Comparison of ENCODE assay signal across 7 cellular contexts in genomic region chr17:60390881-60391418, GRCh38. TPM values are rescaled to one million over a fixed set of nuclear protein-coding genes. Genes with fewer than 3 reads are reported as not detected.
A peak's percentile ranks its signal among the peaks of the same experiment; 100 is the strongest.
DNase-seq lines count a peak whose midpoint lies in the region; ATAC-seq and TF ChIP-seq lines count a peak whose summit lies in the region.

No MANE protein-coding gene starts in this region.

- TF ChIP-seq EP300 in transverse colon (IDR thresholded peaks at IDR 0.05; ENCODE audit: low read depth): no peak

- peaks cover 10% of the 10 kb centered on the region for H3K4me1 ChIP-seq in endocrine pancreas (ENCODE audit: control insufficient read depth, insufficient read depth, low read length)
- peaks cover 68% of the 10 kb centered on the region for H3K4me1 ChIP-seq in mononuclear cell (ENCODE audit: insufficient read depth, low read length)
- peaks cover 10 to 36% (median 16%) of the 10 kb centered on the region in 4 donors for H3K4me1 ChIP-seq in transverse colon

- H3K9me3 ChIP-seq in endocrine pancreas (ENCODE audit: control insufficient read depth, low read length) (no peaks in the 10 kb centered on the region), mononuclear cell (ENCODE audit: low read depth, low read length) (no peaks in the 10 kb centered on the region), transverse colon (no peaks in the 10 kb centered on the region)

- no peaks in the 10 kb centered on the region for H3K27me3 ChIP-seq in endocrine pancreas (ENCODE audit: control insufficient read depth, insufficient read depth, low read length)
- no peaks in the 10 kb centered on the region for H3K27me3 ChIP-seq in mononuclear cell (ENCODE audit: insufficient read depth, low read length)
- H3K27me3 ChIP-seq in transverse colon: no peaks in the 10 kb centered on the region

- peak overlapping the region; percentile 96 for H3K4me3 Mint-ChIP-seq in activated CD4-positive, alpha-beta T cell treated with anti-CD3 and anti-CD28 coated beads, Interleukin-2, amount 10 ng/mL, durations not matched to agents 24 days and 14 days

- no peak for TF ChIP-seq CTCF in transverse colon (IDR thresholded peaks at IDR 0.05)

- H3K4me1 Mint-ChIP-seq in activated CD4-positive, alpha-beta T cell treated with anti-CD3 and anti-CD28 coated beads, Interleukin-2, amount 10 ng/mL, durations not matched to agents 24 days and 14 days: peaks cover 42% of the 10 kb centered on the region

- in situ Hi-C loops in transverse colon (cut with MboI; ENCODE audit: low pct_ligation_motif_present in 1 of 4, low pct_unique_long_range_greater_than_20kb in 1 of 4, low sequenced_read_pairs in 3 of 4): no loop called here

- H3K36me3 ChIP-seq in endocrine pancreas (ENCODE audit: control insufficient read depth, insufficient read depth, low read length): no peaks in the 10 kb centered on the region
- H3K36me3 ChIP-seq in transverse colon: no peaks in the 10 kb centered on the region

- H3K9ac ChIP-seq in endocrine pancreas (ENCODE audit: control insufficient read depth, insufficient read depth, low read length): peak overlapping the region; percentile 89

- H3K27ac ChIP-seq in transverse colon: peak overlapping the region; percentile 93 to 97 (median 94)

- TF ChIP-seq POLR2A in transverse colon (IDR thresholded peaks at IDR 0.05): no peak

- peak overlapping the region; percentile 99 for H3K27ac Mint-ChIP-seq in activated CD4-positive, alpha-beta T cell treated with anti-CD3 and anti-CD28 coated beads, Interleukin-2, amount 10 ng/mL, durations not matched to agents 24 days and 14 days

- H3K4me3 ChIP-seq in endocrine pancreas (ENCODE audit: control insufficient read depth, insufficient read depth, low read length) (peak overlapping the region; percentile 48), mononuclear cell (ENCODE audit: low read length) (peak overlapping the region; percentile 82), transverse colon (peak overlapping the region; percentile 64 to 97 (median 84))

- no peak for ATAC-seq in GM19397 (IDR thresholded peaks at IDR 0.05; ENCODE audit: unreplicated experiment)

- intact Hi-C loops in activated CD4-positive, alpha-beta T cell treated with anti-CD3 and anti-CD28 coated beads, Interleukin-2, amount 10 ng/mL, durations not matched to agents 24 days and 14 days (cut with micrococcal nuclease): loop anchor here (5.0 to 10.0 kb wide), 2 partner anchors 564 to 1674 kb away; partner anchors contain the start of gene MED13
- intact Hi-C loops in transverse colon (cut with DNase I; ENCODE audit: low total_unique reads): no loop called here

- DNase-seq in GM03348 (ENCODE audit: low spot score) (peak; percentile 55), M059J (ENCODE audit: low read depth) (peak; percentile 55), transverse colon (peak; percentile 38)
- DNase-seq in activated CD4-positive, alpha-beta T cell treated with anti-CD3 and anti-CD28 coated beads, Interleukin-2, amount 10 ng/mL, durations not matched to agents 24 days and 14 days: peak; percentile 78

- no peaks in the 10 kb centered on the region for H3K27me3 Mint-ChIP-seq in activated CD4-positive, alpha-beta T cell treated with anti-CD3 and anti-CD28 coated beads, Interleukin-2, amount 10 ng/mL, durations not matched to agents 24 days and 14 days

- H3K36me3 Mint-ChIP-seq in activated CD4-positive, alpha-beta T cell treated with anti-CD3 and anti-CD28 coated beads, Interleukin-2, amount 10 ng/mL, durations not matched to agents 24 days and 14 days (ENCODE audit: low read depth): peaks cover 5% of the 10 kb centered on the region

- WGBS in transverse colon (ENCODE audit: low coverage in 1 of 2), 2 donors: 3 to 14% methylated on average over 1 to 12 of the region's 12 CpGs

- no peaks in the 10 kb centered on the region for H3K9me3 Mint-ChIP-seq in activated CD4-positive, alpha-beta T cell treated with anti-CD3 and anti-CD28 coated beads, Interleukin-2, amount 10 ng/mL, durations not matched to agents 24 days and 14 days

RNA-seq across cellular contexts. Expression of gene USP32, which starts 1.0 kb away (rescaled TPM):
- total RNA-seq in M059J (2014; rRNA removed; shearing (Covaris generic)): 24.5 and 31.4 TPM in 2 replicates
- 30.2 and 34.3 TPM in 2 replicates for total RNA-seq in activated CD4-positive, alpha-beta T cell treated with anti-CD3 and anti-CD28 coated beads, Interleukin-2, amount 10 ng/mL, durations not matched to agents 24 days and 14 days
- total RNA-seq in mononuclear cell: 35.8 TPM
- total RNA-seq in transverse colon: 10 to 100 TPM; 14.7 to 86.0 (median 54.8) TPM

RNA-seq across cellular contexts. Expression of gene CHCT1, which starts 31.3 kb away (rescaled TPM):
- total RNA-seq in M059J (2014; rRNA removed; shearing (Covaris generic)): not detected in 2 replicates
- total RNA-seq in activated CD4-positive, alpha-beta T cell treated with anti-CD3 and anti-CD28 coated beads, Interleukin-2, amount 10 ng/mL, durations not matched to agents 24 days and 14 days: not detected in 2 replicates
- total RNA-seq in mononuclear cell (not detected), transverse colon (not detected)
